In the genomic region with DNA sequence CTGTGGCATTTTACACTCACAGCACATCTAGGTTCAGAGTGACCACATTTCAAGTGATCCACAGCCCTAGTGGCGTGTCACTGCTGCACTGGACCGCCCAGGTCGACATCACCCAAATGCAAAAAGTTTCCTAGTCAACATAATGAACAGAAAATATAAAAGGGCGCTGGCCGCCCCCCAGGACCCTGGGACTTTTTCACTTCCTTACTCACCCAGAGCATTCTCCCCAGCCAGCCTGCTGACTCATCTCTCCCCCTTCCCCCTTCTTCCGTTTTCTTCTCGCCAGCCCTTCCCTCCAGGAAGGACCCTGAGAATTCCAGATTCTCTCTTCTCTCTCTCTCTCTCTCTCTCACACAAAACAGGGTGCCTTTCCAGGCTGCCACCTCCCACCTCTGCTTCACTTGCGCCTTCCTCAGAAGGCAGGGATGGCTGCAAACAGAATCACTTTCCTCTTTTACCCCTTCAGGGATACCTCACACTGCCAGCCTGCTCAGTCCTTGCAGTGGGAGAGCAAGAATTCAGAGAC, we compare ENCODE assay signal across 9 cellular contexts. TPM values are rescaled to one million over a fixed set of nuclear protein-coding genes. Genes with fewer than 3 reads are reported as not detected.
DNase-seq lines count a peak whose midpoint lies in the region; ATAC-seq and TF ChIP-seq lines count a peak whose summit lies in the region.
"Had no signal": no experiment of that assay in that cellular context is flagged by ENCODE, and none has a peak within 500 bp of the region (broad histone marks: within the 10 kb centered on the region; RNA-seq: fewer than 3 reads in every experiment).

No MANE protein-coding gene starts in this region.

- H3K79me2 ChIP-seq in DND-41 (ENCODE audit: insufficient read depth, low read length), result no peaks in the 10 kb centered on the region

- no peak for TF ChIP-seq CTCF in DND-41 (IDR thresholded peaks at IDR 0.05; ENCODE audit: borderline replicate concordance, extremely low read depth, low read length, poor library complexity, severe bottlenecking)
- TF ChIP-seq CTCF in mucosa of descending colon (IDR thresholded peaks at IDR 0.05), result no peak

- H3K9me3 ChIP-seq in DND-41 (ENCODE audit: insufficient read depth, low read length, severe bottlenecking) (no peaks in the 10 kb centered on the region), adipocyte (ENCODE audit: control insufficient read depth, low read length) (no peaks in the 10 kb centered on the region), mucosa of descending colon (no peaks in the 10 kb centered on the region)

- ATAC-seq in DND-41 (ENCODE audit: insufficient read depth, low read depth) (0 out of 3 replicates have a peak, but pooled peaks have one; percentile 19), mucosa of descending colon (peak; percentile 42), HG02642 (IDR thresholded peaks at IDR 0.05; ENCODE audit: poor library complexity, unreplicated experiment) (no peak), HG02970 (IDR thresholded peaks at IDR 0.05; ENCODE audit: low FRiP score, unreplicated experiment) (no peak), GM18870 (IDR thresholded peaks at IDR 0.05; ENCODE audit: unreplicated experiment) (no peak)

- no peak overlapping the region for H3K4me2 ChIP-seq in DND-41 (ENCODE audit: insufficient read depth, low read length)

- intact Hi-C loops in mucosa of descending colon (cut with DNase I, micrococcal nuclease), result no loop called here

- H4K20me1 ChIP-seq in DND-41 (ENCODE audit: insufficient read depth, low read length), result no peaks in the 10 kb centered on the region

- H3K9ac ChIP-seq in DND-41 (ENCODE audit: low read depth, low read length) (no peak overlapping the region), adipocyte (ENCODE audit: low read length) (peak overlapping the region; percentile 64)

- in situ Hi-C loops in KBM-7 (cut with MboI; ENCODE audit: low pct_unique_long_range_greater_than_20kb, low sequenced_read_pairs), result no loop called here

- H3K4me1 ChIP-seq in DND-41 (ENCODE audit: insufficient read depth, low read length) (no peaks in the 10 kb centered on the region; the same call in 1 of the 2 replicates), adipocyte (ENCODE audit: control insufficient read depth, insufficient read depth, low read length) (peaks cover 19% of the 10 kb centered on the region), mucosa of descending colon (ENCODE audit: low read depth) (no peaks in the 10 kb centered on the region)

- no peak overlapping the region for H3K27ac ChIP-seq in DND-41 (ENCODE audit: low read length)

- H3K4me3 ChIP-seq in DND-41 (ENCODE audit: low read depth in 1 of 2, low read length in 2 of 2) (no peak overlapping the region), adipocyte (ENCODE audit: low read length) (no peak overlapping the region), mucosa of descending colon (no peak overlapping the region)

- DNase-seq in DND-41 (no peak), KBM-7 (peak; percentile 72), adipocyte (ENCODE audit: low read depth) (peak; percentile 59), mucosa of descending colon (no peak), activated gamma-delta T cell treated with Interleukin-2 at 50 U/mL for 16 hours (no peak)
- DNase-seq: SHP77 had no signal

- H2AFZ ChIP-seq in DND-41 (ENCODE audit: low read depth, low read length), result no peak overlapping the region

- no peaks in the 10 kb centered on the region for H3K27me3 ChIP-seq in DND-41 (ENCODE audit: insufficient read depth, low read length, poor library complexity)
- no peaks in the 10 kb centered on the region for H3K27me3 ChIP-seq in adipocyte (replicated peaks; ENCODE audit: control insufficient read depth, insufficient read depth, low read length)

- H3K36me3 ChIP-seq in DND-41 (ENCODE audit: insufficient read depth, low read length) (no peaks in the 10 kb centered on the region), adipocyte (ENCODE audit: control insufficient read depth, insufficient read depth, low read length, severe bottlenecking) (no peaks in the 10 kb centered on the region), mucosa of descending colon (ENCODE audit: low read depth) (no peaks in the 10 kb centered on the region)

RNA-seq across cellular contexts. Expression of a gene that starts 21.0 kb away (rescaled TPM):
- total RNA-seq in mucosa of descending colon, result 10 to 100 TPM; 19.7 to 26.8 (median 24.3) TPM

RNA-seq across cellular contexts. Expression of a gene that starts 30.6 kb away (rescaled TPM):
- total RNA-seq in mucosa of descending colon, result 1 to 10 TPM in 1 of 3 donors, under 1 TPM in 2; 0.46 to 1.3 (median 0.67) TPM

RNA-seq across cellular contexts. Expression of a gene that starts 31.3 kb away (rescaled TPM):
- under 1 TPM; 0.26 to 0.46 (median 0.35) TPM for total RNA-seq in mucosa of descending colon

RNA-seq across cellular contexts. Expression of a gene that starts 33.4 kb away (rescaled TPM):
- 100 to 1,000 TPM; 144 to 214 (median 200) TPM for total RNA-seq in mucosa of descending colon

RNA-seq across cellular contexts. Expression of a gene that starts 44.4 kb away (rescaled TPM):
- 10 to 100 TPM; 66.3 to 86.9 (median 69.3) TPM for total RNA-seq in mucosa of descending colon

Comparison
In these comparisons a context has a peak if more than half of its experiments do, and no peak if none do; other contexts are left out.
1. ATAC-seq: peak in DND-41 (single experiment) and mucosa of descending colon (single experiment); none in HG02642 (single experiment), HG02970 (single experiment) and GM18870 (single experiment).
2. DNase-seq: peak in KBM-7 (single experiment) and adipocyte (single experiment); none in DND-41 (single experiment), mucosa of descending colon (0 of 3) and activated gamma-delta T cell treated with Interleukin-2 at 50 U/mL for 16 hours (single experiment).